Comparison of ENCODE assay signal across 9 cellular contexts in genomic region chr16:10539793-10540192, GRCh38. TPM values are rescaled to one million over a fixed set of nuclear protein-coding genes. Genes with fewer than 3 reads are reported as not detected.
"Had no signal": no experiment of that assay in that cellular context is flagged by ENCODE, and none has a peak within 500 bp of the region (broad histone marks: within the 10 kb centered on the region; RNA-seq: fewer than 3 reads in every experiment).

No MANE protein-coding gene starts in this region.

- FAIRE-seq: H1, H54, HepG2 had no signal

- H2AFZ ChIP-seq: GM23338 had no signal

- H3K4me3 ChIP-seq: GM23338 had no signal

- H3K27ac Mint-ChIP-seq: GM23338, H9, HFFc6 had no signal

- H3K36me3 Mint-ChIP-seq: IgD-negative memory B cell had no signal

- H3K4me2 ChIP-seq: GM23338 had no signal

- H3K27ac ChIP-seq: HL-60 had no signal

- ATAC-seq: GM23338, HepG2 had no signal

- H3K9me3 Mint-ChIP-seq: GM23338, H9, HFFc6, IgD-negative memory B cell had no signal

- H3K4me3 Mint-ChIP-seq: GM23338, H9, HFFc6, IgD-negative memory B cell had no signal

- H3K4me1 Mint-ChIP-seq: GM23338, H9 had no signal

- DNase-seq: H9, HCEC 1CT, HFFc6 had no signal

RNA-seq across cellular contexts. Expression of gene EMP2, which starts 40.6 kb away (rescaled TPM):
- polyA plus RNA-seq: IgD-negative memory B cell had no signal
